30 cellular contexts compared by ENCODE assay signal in the genomic region with DNA sequence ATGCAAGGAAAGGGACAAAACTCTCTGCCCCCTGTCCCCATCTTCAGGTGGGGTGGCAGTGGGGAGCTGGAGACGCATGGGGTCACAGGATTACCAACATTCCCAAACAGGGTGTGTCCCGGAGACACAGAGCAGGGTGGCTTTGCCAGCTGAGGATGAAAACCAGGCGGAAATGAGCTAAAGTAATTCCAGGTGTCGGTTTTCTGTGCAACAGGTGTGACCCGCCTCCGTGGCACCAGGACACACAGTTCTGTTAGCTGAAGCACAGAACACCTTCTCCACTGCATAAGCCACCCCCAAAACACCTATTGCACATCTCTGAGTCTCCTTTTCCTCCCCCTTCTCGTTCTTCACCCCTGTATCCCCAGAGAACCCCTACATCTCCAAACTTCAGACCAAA.
A peak's percentile ranks its signal among the peaks of the same experiment; 100 is the strongest.
DNase-seq lines count a peak whose midpoint lies in the region; ATAC-seq, FAIRE-seq and TF ChIP-seq lines count a peak whose summit lies in the region.
"Had no signal": no experiment of that assay in that cellular context is flagged by ENCODE, and none has a peak within 500 bp of the region (broad histone marks: within the 10 kb centered on the region; RNA-seq: fewer than 3 reads in every experiment).

No MANE protein-coding gene starts in this region.

- no peak for TF ChIP-seq EP300 in Ishikawa (IDR thresholded peaks at IDR 0.05; ENCODE audit: borderline replicate concordance)

- no peaks in the 10 kb centered on the region for H3K36me3 Mint-ChIP-seq in Calu3 (ENCODE audit: insufficient read depth, unreplicated experiment)
- H3K36me3 Mint-ChIP-seq in activated naive CD4-positive, alpha-beta T cell treated with anti-CD3 and anti-CD28 coated beads, Interleukin-2, amount 10 ng/mL, durations not matched to agents 7 days and 5 days, result no peaks in the 10 kb centered on the region
- H3K36me3 Mint-ChIP-seq: CD4-positive, alpha-beta memory T cell had no signal

- H3K27ac ChIP-seq in ACC112 (ENCODE audit: low read depth, low read length) (peak overlapping the region; percentile 57; the same call in 1 of the 2 replicates), kidney (ENCODE audit: low read depth in 2 of 2, low read length in 2 of 2) (no peak overlapping the region)
- H3K27ac ChIP-seq: GM23248, RWPE1, SK-N-MC had no signal

- H2AFZ ChIP-seq in ACC112 (ENCODE audit: low read length, unreplicated experiment), result no peak overlapping the region
- H2AFZ ChIP-seq: GM23248 had no signal

- intact Hi-C loops in Calu3 (cut with micrococcal nuclease; ENCODE audit: unreplicated experiment), result no loop called here
- intact Hi-C loops in kidney (cut with DNase I), result no loop called here

- H3K36me3 ChIP-seq in ACC112 (ENCODE audit: insufficient read depth, low read length), result no peaks in the 10 kb centered on the region
- no peaks in the 10 kb centered on the region for H3K36me3 ChIP-seq in kidney (ENCODE audit: control insufficient read depth in 1 of 2, insufficient read depth in 2 of 2, low read length in 2 of 2)
- H3K36me3 ChIP-seq: HAP-1, MG63 had no signal

- DNase-seq in Calu3 (peak; percentile 22), kidney (peak; percentile 25), NCI-H526 treated with DMSO at 0.1 percent for 48 hours (lab: John Stamatoyannopoulos, UW) (no peak), HuH-7 (ENCODE audit: low spot score) (no peak)
- DNase-seq in activated naive CD4-positive, alpha-beta T cell treated with anti-CD3 and anti-CD28 coated beads, Interleukin-2, amount 10 ng/mL, durations not matched to agents 7 days and 5 days, result no peak
- DNase-seq: C1 segment of cervical spinal cord; Caco-2; CD4-positive, alpha-beta memory T cell; KG1; MG63; NCI-H1105 treated with DMSO at 0.1 percent for 48 hours; NCI-H146; NCI-H1930; NCI-H446; NCI-H524 treated with DMSO at 0.1 percent for 48 hours; NCI-H82; SHP77 treated with DMSO at 0.1 percent for 48 hours; SW 1271; T-helper 17 cell had no signal

- ATAC-seq in HG03139 (IDR thresholded peaks at IDR 0.05; ENCODE audit: unreplicated experiment), result no peak
- ATAC-seq: HepG2, Panc1, T-helper 17 cell had no signal

- H3K27me3 ChIP-seq in ACC112 (ENCODE audit: insufficient read depth, low read length), result no peaks in the 10 kb centered on the region
- H3K27me3 ChIP-seq: MG63 had no signal

- H3K4me3 ChIP-seq in ACC112 (ENCODE audit: low read depth, low read length), result no peak overlapping the region
- no peak overlapping the region for H3K4me3 ChIP-seq in kidney (ENCODE audit: low read length in 2 of 2)
- H3K4me3 ChIP-seq: GM23248, HAP-1, MG63, SK-N-MC had no signal

- TF ChIP-seq RAD21 in Ishikawa (IDR thresholded peaks at IDR 0.05; ENCODE audit: low read depth), result no peak

- H3K4me3 Mint-ChIP-seq in Calu3 (ENCODE audit: low read depth, unreplicated experiment), result no peak overlapping the region
- no peak overlapping the region for H3K4me3 Mint-ChIP-seq in activated naive CD4-positive, alpha-beta T cell treated with anti-CD3 and anti-CD28 coated beads, Interleukin-2, amount 10 ng/mL, durations not matched to agents 7 days and 5 days
- H3K4me3 Mint-ChIP-seq: CD4-positive, alpha-beta memory T cell; T-helper 17 cell had no signal

- H3K9me3 ChIP-seq in kidney (ENCODE audit: control insufficient read depth in 1 of 2, low read length in 2 of 2), result no peaks in the 10 kb centered on the region
- H3K9me3 ChIP-seq: Caco-2, HAP-1, MG63 had no signal

- CTCF ChIA-PET in Calu3 (lab: Charles Lee), result no interaction called here
- CTCF ChIA-PET in activated naive CD4-positive, alpha-beta T cell treated with anti-CD3 and anti-CD28 coated beads, Interleukin-2, amount 10 ng/mL, durations not matched to agents 7 days and 5 days (lab: Charles Lee), result no interaction called here

- no peaks in the 10 kb centered on the region for H3K79me2 ChIP-seq in ACC112 (ENCODE audit: control insufficient read depth, insufficient read depth, low read length, unreplicated experiment)

- no peak overlapping the region for H3K9ac ChIP-seq in kidney (ENCODE audit: low read length in 2 of 2)
- H3K9ac ChIP-seq: GM23248 had no signal

- H3K27ac Mint-ChIP-seq in Calu3 (ENCODE audit: unreplicated experiment), result no peak overlapping the region
- H3K27ac Mint-ChIP-seq in activated naive CD4-positive, alpha-beta T cell treated with anti-CD3 and anti-CD28 coated beads, Interleukin-2, amount 10 ng/mL, durations not matched to agents 7 days and 5 days, result no peak overlapping the region
- H3K27ac Mint-ChIP-seq: CD4-positive, alpha-beta memory T cell; T-helper 17 cell had no signal

- FAIRE-seq in kidney (lab: Jason Lieb, UNC), result no peak
- FAIRE-seq: A204.1, GM18507, HepG2 had no signal

- H3K9me3 Mint-ChIP-seq in Calu3 (ENCODE audit: low read depth, unreplicated experiment), result no peaks in the 10 kb centered on the region
- H3K9me3 Mint-ChIP-seq in activated naive CD4-positive, alpha-beta T cell treated with anti-CD3 and anti-CD28 coated beads, Interleukin-2, amount 10 ng/mL, durations not matched to agents 7 days and 5 days, result no peaks in the 10 kb centered on the region
- H3K9me3 Mint-ChIP-seq: CD4-positive, alpha-beta memory T cell had no signal

- no peaks in the 10 kb centered on the region for H3K4me1 Mint-ChIP-seq in Calu3 (ENCODE audit: low read depth, unreplicated experiment)
- no peaks in the 10 kb centered on the region for H3K4me1 Mint-ChIP-seq in activated naive CD4-positive, alpha-beta T cell treated with anti-CD3 and anti-CD28 coated beads, Interleukin-2, amount 10 ng/mL, durations not matched to agents 7 days and 5 days
- H3K4me1 Mint-ChIP-seq: CD4-positive, alpha-beta memory T cell had no signal

- BruUV-seq in Calu3 (replicated peaks; lab: Mats Ljungman, UMichigan), result no TSS peak

- peaks cover 63% of the 10 kb centered on the region for H3K27me3 Mint-ChIP-seq in Calu3 (ENCODE audit: unreplicated experiment)
- H3K27me3 Mint-ChIP-seq in activated naive CD4-positive, alpha-beta T cell treated with anti-CD3 and anti-CD28 coated beads, Interleukin-2, amount 10 ng/mL, durations not matched to agents 7 days and 5 days, result peaks cover 7% of the 10 kb centered on the region

- H3K4me1 ChIP-seq in ACC112 (ENCODE audit: control insufficient read depth, insufficient read depth, low read length, unreplicated experiment), result peaks cover 37% of the 10 kb centered on the region
- H3K4me1 ChIP-seq in kidney (ENCODE audit: control insufficient read depth in 1 of 2, insufficient read depth in 1 of 2, low read depth in 1 of 2, low read length in 2 of 2), result no peaks in the 10 kb centered on the region
- H3K4me1 ChIP-seq: Caco-2, HAP-1 had no signal

- TF ChIP-seq CTCF in Calu3 (IDR thresholded peaks at IDR 0.05; ENCODE audit: unreplicated experiment) (no peak), kidney (IDR thresholded peaks at IDR 0.05; ENCODE audit: borderline replicate concordance, extremely low read depth, insufficient read depth) (no peak)

TF ChIP-seq in Ishikawa, 13 proteins besides CTCF, POLR2A, EP300 and RAD21:
- no peak for TF ChIP-seq TEAD4 (IDR thresholded peaks at IDR 0.05)
- peak; percentile 61 for TF ChIP-seq TCF12 (IDR thresholded peaks at IDR 0.05; ENCODE audit: low read depth)
TF ChIP-seq in Ishikawa: peak in this region for 1.

Comparison
In these comparisons a context has a peak if more than half of its experiments do, and no peak if none do; other contexts are left out.
1. DNase-seq: peak in Calu3 (single experiment) and kidney (single experiment); none in activated naive CD4-positive, alpha-beta T cell treated with anti-CD3 and anti-CD28 coated beads, Interleukin-2, amount 10 ng/mL, durations not matched to agents 7 days and 5 days (single experiment), NCI-H526 treated with DMSO at 0.1 percent for 48 hours (single experiment) and HuH-7 (single experiment).